In the genomic region with DNA sequence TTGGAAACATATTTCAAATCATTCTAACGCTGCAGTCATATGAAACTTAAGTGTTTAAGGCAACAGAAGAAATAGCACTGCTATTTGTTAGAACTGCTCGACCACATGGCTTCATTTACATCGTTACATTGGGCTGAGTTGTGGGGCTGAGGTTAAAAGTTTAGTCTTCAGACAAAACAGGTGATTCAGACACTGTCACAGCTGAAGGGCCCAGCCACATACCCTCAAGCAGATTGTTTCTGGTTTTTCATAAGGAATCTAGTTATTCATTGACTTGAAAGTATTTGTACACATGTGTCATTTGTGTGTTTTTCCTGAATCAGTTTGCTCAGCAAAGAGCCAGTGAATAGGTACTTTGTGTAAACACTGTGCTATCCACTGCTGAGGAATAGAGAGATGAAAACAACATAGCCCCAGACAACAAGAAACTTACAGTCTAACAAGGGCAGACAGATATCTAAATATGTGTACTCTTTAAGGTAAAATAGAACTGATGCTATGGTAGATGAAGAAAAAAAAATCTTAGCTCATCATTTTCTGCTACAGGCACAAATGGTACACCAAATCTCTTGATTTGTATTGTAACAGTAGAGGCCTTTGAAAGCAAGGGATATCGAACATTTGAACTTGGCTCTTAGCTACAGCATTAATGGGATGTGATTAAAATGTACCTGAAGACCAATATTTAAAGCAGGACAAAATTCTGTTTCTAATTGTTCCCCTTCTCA, we compare ENCODE assay signal across 1 cellular context.
TF ChIP-seq lines count a peak whose summit lies in the region.

No MANE protein-coding gene starts in this region.

TF ChIP-seq in HCT116, 20 proteins besides CTCF, POLR2A, EP300 and RAD21 (continued from another document):
- TF ChIP-seq, protein P1, sequence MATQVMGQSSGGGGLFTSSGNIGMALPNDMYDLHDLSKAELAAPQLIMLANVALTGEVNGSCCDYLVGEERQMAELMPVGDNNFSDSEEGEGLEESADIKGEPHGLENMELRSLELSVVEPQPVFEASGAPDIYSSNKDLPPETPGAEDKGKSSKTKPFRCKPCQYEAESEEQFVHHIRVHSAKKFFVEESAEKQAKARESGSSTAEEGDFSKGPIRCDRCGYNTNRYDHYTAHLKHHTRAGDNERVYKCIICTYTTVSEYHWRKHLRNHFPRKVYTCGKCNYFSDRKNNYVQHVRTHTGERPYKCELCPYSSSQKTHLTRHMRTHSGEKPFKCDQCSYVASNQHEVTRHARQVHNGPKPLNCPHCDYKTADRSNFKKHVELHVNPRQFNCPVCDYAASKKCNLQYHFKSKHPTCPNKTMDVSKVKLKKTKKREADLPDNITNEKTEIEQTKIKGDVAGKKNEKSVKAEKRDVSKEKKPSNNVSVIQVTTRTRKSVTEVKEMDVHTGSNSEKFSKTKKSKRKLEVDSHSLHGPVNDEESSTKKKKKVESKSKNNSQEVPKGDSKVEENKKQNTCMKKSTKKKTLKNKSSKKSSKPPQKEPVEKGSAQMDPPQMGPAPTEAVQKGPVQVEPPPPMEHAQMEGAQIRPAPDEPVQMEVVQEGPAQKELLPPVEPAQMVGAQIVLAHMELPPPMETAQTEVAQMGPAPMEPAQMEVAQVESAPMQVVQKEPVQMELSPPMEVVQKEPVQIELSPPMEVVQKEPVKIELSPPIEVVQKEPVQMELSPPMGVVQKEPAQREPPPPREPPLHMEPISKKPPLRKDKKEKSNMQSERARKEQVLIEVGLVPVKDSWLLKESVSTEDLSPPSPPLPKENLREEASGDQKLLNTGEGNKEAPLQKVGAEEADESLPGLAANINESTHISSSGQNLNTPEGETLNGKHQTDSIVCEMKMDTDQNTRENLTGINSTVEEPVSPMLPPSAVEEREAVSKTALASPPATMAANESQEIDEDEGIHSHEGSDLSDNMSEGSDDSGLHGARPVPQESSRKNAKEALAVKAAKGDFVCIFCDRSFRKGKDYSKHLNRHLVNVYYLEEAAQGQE (IDR thresholded peaks at IDR 0.05; ENCODE audit: low read depth) = no peak
- TF ChIP-seq FOSL1 (IDR thresholded peaks at IDR 0.05; ENCODE audit: low read depth) (no peak; the same call in 1 of the 2 replicates), JUND (IDR thresholded peaks at IDR 0.05) (no peak), TCF7L2 (IDR thresholded peaks at IDR 0.05; ENCODE audit: borderline replicate concordance, extremely low read depth, insufficient read depth, insufficient read length) (no peak)
- TF ChIP-seq, protein P2, sequence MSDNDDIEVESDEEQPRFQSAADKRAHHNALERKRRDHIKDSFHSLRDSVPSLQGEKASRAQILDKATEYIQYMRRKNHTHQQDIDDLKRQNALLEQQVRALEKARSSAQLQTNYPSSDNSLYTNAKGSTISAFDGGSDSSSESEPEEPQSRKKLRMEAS (IDR thresholded peaks at IDR 0.05) = no peak
- TF ChIP-seq, protein P3, sequence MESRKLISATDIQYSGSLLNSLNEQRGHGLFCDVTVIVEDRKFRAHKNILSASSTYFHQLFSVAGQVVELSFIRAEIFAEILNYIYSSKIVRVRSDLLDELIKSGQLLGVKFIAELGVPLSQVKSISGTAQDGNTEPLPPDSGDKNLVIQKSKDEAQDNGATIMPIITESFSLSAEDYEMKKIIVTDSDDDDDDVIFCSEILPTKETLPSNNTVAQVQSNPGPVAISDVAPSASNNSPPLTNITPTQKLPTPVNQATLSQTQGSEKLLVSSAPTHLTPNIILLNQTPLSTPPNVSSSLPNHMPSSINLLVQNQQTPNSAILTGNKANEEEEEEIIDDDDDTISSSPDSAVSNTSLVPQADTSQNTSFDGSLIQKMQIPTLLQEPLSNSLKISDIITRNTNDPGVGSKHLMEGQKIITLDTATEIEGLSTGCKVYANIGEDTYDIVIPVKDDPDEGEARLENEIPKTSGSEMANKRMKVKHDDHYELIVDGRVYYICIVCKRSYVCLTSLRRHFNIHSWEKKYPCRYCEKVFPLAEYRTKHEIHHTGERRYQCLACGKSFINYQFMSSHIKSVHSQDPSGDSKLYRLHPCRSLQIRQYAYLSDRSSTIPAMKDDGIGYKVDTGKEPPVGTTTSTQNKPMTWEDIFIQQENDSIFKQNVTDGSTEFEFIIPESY (IDR thresholded peaks at IDR 0.05; ENCODE audit: extremely low read depth, insufficient replicate concordance, low read length) = no peak
- TF ChIP-seq, protein P4, sequence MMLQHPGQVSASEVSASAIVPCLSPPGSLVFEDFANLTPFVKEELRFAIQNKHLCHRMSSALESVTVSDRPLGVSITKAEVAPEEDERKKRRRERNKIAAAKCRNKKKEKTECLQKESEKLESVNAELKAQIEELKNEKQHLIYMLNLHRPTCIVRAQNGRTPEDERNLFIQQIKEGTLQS (IDR thresholded peaks at IDR 0.05) = no peak
